ENCODE assay signal across 25 cellular contexts in the genomic region with DNA sequence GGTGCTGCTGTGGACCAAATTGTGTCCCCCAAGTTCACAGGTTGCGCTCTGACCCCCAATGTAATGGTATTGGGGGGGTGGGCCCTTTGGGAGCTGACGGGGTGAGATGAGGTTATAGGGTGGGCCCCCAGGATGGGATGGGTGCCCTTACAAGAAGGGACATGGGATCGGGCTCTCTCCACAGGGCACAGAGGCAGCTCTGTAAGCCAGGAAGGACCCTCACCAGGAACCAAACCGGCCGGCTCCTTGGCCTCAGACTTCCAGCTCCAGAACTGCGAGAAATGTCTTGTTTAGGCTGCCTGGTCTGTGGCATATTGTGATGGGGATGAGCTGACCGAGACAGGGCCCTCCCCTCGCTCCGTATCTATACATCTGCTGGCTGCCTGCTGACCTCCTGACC. TPM values are rescaled to one million over a fixed set of nuclear protein-coding genes. Genes with fewer than 3 reads are reported as not detected.
"Had no signal": no experiment of that assay in that cellular context is flagged by ENCODE, and none has a peak within 500 bp of the region (broad histone marks: within the 10 kb centered on the region; RNA-seq: fewer than 3 reads in every experiment).

No MANE protein-coding gene starts in this region.

- H3K4me2 ChIP-seq: hepatocyte had no signal

- DNase-seq: colonic mucosa; cortex of kidney; dermis blood vessel endothelial cell; dorsolateral prefrontal cortex; effector CD4-positive, alpha-beta T cell; effector CD8-positive, alpha-beta T cell; effector memory CD4-positive, alpha-beta T cell; effector memory CD8-positive, alpha-beta T cell; endodermal cell; esophagus squamous epithelium; foreskin fibroblast; foreskin keratinocyte; foreskin melanocyte; gastrocnemius medialis; glutamatergic neuron; head of caudate nucleus; heart right ventricle had no signal

- H3K4me1 ChIP-seq: colonic mucosa, foreskin keratinocyte had no signal

- H3K36me3 ChIP-seq: colonic mucosa, esophagus muscularis mucosa, esophagus squamous epithelium, gastrocnemius medialis, gastroesophageal sphincter, heart left ventricle, heart right ventricle had no signal

- H3K27ac ChIP-seq: colonic mucosa, coronary artery, dorsolateral prefrontal cortex, epithelial cell of prostate, esophagus muscularis mucosa, esophagus squamous epithelium, foreskin keratinocyte, gastrocnemius medialis, gastroesophageal sphincter, heart left ventricle, heart right ventricle, hepatocyte had no signal

- H3K9me3 ChIP-seq: colonic mucosa, esophagus muscularis mucosa, esophagus squamous epithelium, gastrocnemius medialis, gastroesophageal sphincter, heart left ventricle, heart right ventricle had no signal

- H3K79me2 ChIP-seq: hepatocyte had no signal

- ATAC-seq: effector memory CD8-positive, alpha-beta T cell; esophagus mucosa; foreskin keratinocyte; gastrocnemius medialis; gastroesophageal sphincter; heart left ventricle; heart right ventricle had no signal

- H3K4me3 ChIP-seq: colonic mucosa, coronary artery, dorsolateral prefrontal cortex, esophagus muscularis mucosa, esophagus squamous epithelium, gastrocnemius medialis, gastroesophageal sphincter, heart left ventricle, heart right ventricle, hepatocyte had no signal

- H2AFZ ChIP-seq: hepatocyte had no signal

RNA-seq across cellular contexts. Expression of a gene that starts 25.7 kb away (rescaled TPM):
- total RNA-seq: dermis blood vessel endothelial cell, endothelial cell of umbilical vein had no signal
- polyA plus RNA-seq: foreskin keratinocyte had no signal
